Comparison of ENCODE assay signal across 8 cellular contexts in the genomic region with DNA sequence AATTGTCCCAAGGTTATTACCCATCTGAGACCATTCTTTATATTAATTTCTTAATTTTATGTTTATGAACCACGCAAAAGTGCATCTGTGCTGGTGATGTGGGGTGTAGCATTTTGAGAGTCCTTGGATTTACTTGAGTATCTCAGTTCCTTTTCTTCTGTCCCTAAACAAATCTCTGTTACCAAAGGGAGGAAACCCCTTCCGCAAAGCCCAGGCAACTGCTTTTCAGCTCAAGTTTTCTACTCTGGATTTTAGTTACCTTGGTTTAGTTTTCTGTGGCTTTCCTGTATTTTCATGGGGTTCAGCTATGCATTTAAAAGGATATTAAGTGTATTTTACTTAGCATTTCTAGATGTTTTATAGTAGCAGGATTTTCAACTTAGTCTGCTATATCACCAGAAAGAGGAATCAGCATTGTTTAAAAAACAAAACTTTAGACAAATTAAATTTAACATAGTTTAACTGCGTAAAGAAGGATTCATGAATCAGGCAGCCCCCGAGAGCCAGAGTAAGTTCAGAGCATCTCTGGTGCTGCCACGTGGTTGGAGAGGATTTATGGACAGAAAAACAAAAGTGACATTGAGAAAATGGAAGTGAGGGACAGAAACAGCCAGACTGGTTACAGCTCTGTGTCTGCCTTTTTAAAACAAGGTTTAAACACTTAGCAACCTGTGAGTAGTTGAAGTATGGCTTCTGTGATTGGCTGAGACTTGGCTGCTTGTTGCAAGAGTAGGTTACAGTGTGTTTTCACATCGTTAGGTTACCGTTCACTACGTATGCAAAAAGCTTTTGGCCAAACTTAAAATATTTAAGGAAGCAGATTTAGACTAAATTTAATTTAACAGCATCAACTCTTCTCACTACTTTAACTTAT. TPM values are rescaled to one million over a fixed set of nuclear protein-coding genes. Genes with fewer than 3 reads are reported as not detected.
DNase-seq lines count a peak whose midpoint lies in the region; ATAC-seq lines count a peak whose summit lies in the region.

No MANE protein-coding gene starts in this region.

- H3K4me3 Mint-ChIP-seq in T-helper 17 cell, result no peak overlapping the region
- H3K4me3 Mint-ChIP-seq in activated CD4-positive, alpha-beta memory T cell treated with anti-CD3 and anti-CD28 coated beads for 36 hours, result no peak overlapping the region

- H3K36me3 Mint-ChIP-seq in T-helper 17 cell (ENCODE audit: low read depth), result peaks cover 2% of the 10 kb centered on the region
- H3K36me3 Mint-ChIP-seq in activated CD4-positive, alpha-beta memory T cell treated with anti-CD3 and anti-CD28 coated beads for 36 hours, result no peaks in the 10 kb centered on the region

- intact Hi-C loops in activated CD4-positive, alpha-beta memory T cell treated with anti-CD3 and anti-CD28 coated beads for 36 hours (cut with micrococcal nuclease), result no loop called here

- no peak overlapping the region for H3K27ac Mint-ChIP-seq in T-helper 17 cell
- H3K27ac Mint-ChIP-seq in activated CD4-positive, alpha-beta memory T cell treated with anti-CD3 and anti-CD28 coated beads for 36 hours, result no peak overlapping the region

- POLR2A ChIA-PET in activated CD4-positive, alpha-beta memory T cell treated with anti-CD3 and anti-CD28 coated beads for 36 hours (lab: Charles Lee), result no interaction called here

- DNase-seq in DMS53 (lab: John Stamatoyannopoulos, UW) (peak; percentile 68), DMS53 treated with DMSO at 0.1 percent for 48 hours (lab: John Stamatoyannopoulos, UW; ENCODE audit: unreplicated experiment) (no peak), T-helper 17 cell (no peak), iris pigment epithelial cell (ENCODE audit: low read depth) (peak; percentile 83), COR-L47 (lab: John Stamatoyannopoulos, UW) (no peak)
- DNase-seq in activated CD4-positive, alpha-beta memory T cell treated with anti-CD3 and anti-CD28 coated beads for 36 hours, result no peak

- CTCF ChIA-PET in activated CD4-positive, alpha-beta memory T cell treated with anti-CD3 and anti-CD28 coated beads for 36 hours (lab: Charles Lee), result interaction anchor here (0.9 to 1.7 kb wide), 4 partner anchors 9 to 52 kb away, joined by 3 to 7 read pairs (median 4); a partner anchor contains a TSS

- H3K4me1 Mint-ChIP-seq in T-helper 17 cell, result peaks cover 2% of the 10 kb centered on the region
- H3K4me1 Mint-ChIP-seq in activated CD4-positive, alpha-beta memory T cell treated with anti-CD3 and anti-CD28 coated beads for 36 hours (ENCODE audit: low read depth), result peaks cover 2% of the 10 kb centered on the region

- no peaks in the 10 kb centered on the region for H3K9me3 ChIP-seq in T-helper 17 cell (ENCODE audit: control insufficient read depth, low read length, poor library complexity, severe bottlenecking)

- ATAC-seq in GM21390 (IDR thresholded peaks at IDR 0.05; ENCODE audit: unreplicated experiment) (peak; percentile 75), HG03575 (IDR thresholded peaks at IDR 0.05; ENCODE audit: extremely low read depth, insufficient number of reproducible peaks, low FRiP score, unreplicated experiment) (peak; percentile 48), T-helper 17 cell (peak; percentile 92)

- no peaks in the 10 kb centered on the region for H3K9me3 Mint-ChIP-seq in activated CD4-positive, alpha-beta memory T cell treated with anti-CD3 and anti-CD28 coated beads for 36 hours

- peaks cover 40% of the 10 kb centered on the region for H3K27me3 Mint-ChIP-seq in T-helper 17 cell
- peaks cover 24% of the 10 kb centered on the region for H3K27me3 Mint-ChIP-seq in activated CD4-positive, alpha-beta memory T cell treated with anti-CD3 and anti-CD28 coated beads for 36 hours

RNA-seq across cellular contexts. Expression of a gene that starts 9.6 kb away (rescaled TPM):
- 1 to 10 TPM in 1 of 2 donors, under 1 TPM in 1; 0.68 to 2.0 TPM for total RNA-seq in T-helper 17 cell
- total RNA-seq in activated CD4-positive, alpha-beta memory T cell treated with anti-CD3 and anti-CD28 coated beads for 36 hours, result 1 to 10 TPM; 3.0 to 3.5 TPM

RNA-seq across cellular contexts. Expression of a gene that starts 20.4 kb away (rescaled TPM):
- 10 to 100 TPM; 15.5 to 23.1 TPM for total RNA-seq in T-helper 17 cell
- total RNA-seq in activated CD4-positive, alpha-beta memory T cell treated with anti-CD3 and anti-CD28 coated beads for 36 hours, result 1 to 10 TPM; 7.0 to 7.1 TPM

Comparison
In these comparisons a context has a peak if more than half of its experiments do, and no peak if none do; other contexts are left out.
1. DNase-seq: peak in DMS53 (single experiment) and iris pigment epithelial cell (single experiment); none in DMS53 treated with DMSO at 0.1 percent for 48 hours (single experiment), T-helper 17 cell (0 of 3), COR-L47 (single experiment) and activated CD4-positive, alpha-beta memory T cell treated with anti-CD3 and anti-CD28 coated beads for 36 hours (single experiment).
2. Peak in every context shown above with its lines, with median percentiles within 50 percentile points of each other: ATAC-seq.